ENCODE assay signal across 21 cellular contexts in genomic region chr6:96934087-96934486, GRCh38. TPM values are rescaled to one million over a fixed set of nuclear protein-coding genes. Genes with fewer than 3 reads are reported as not detected.
"Had no signal": no experiment of that assay in that cellular context is flagged by ENCODE, and none has a peak within 500 bp of the region (broad histone marks: within the 10 kb centered on the region; RNA-seq: fewer than 3 reads in every experiment).

No MANE protein-coding gene starts in this region.

- DNase-seq: cortex of kidney; dorsolateral prefrontal cortex; effector CD8-positive, alpha-beta T cell; foreskin melanocyte; heart left ventricle; hippocampal formation; kidney glomerular epithelial cell; natural killer cell; sigmoid colon; stimulated activated naive CD8-positive, alpha-beta T cell treated with anti-CD3 and anti-CD28 coated beads, Interleukin-15, Interleukin-2, amounts not matched to agents 100 U/mL and 50 U/mL, for 24 hours; tibial artery; upper lobe of left lung; uterus had no signal

- H3K27ac ChIP-seq: heart left ventricle, right atrium auricular region, sigmoid colon, skin epidermis, suprapubic skin, tibial artery, upper lobe of left lung, uterus had no signal

- ATAC-seq: heart left ventricle; natural killer cell; stimulated activated naive CD8-positive, alpha-beta T cell treated with anti-CD3 and anti-CD28 coated beads, Interleukin-15, Interleukin-2, amounts not matched to agents 100 U/mL and 50 U/mL, for 24 hours had no signal

RNA-seq across cellular contexts. Expression of gene KLHL32, which starts 9.6 kb away (rescaled TPM):
- total RNA-seq: glomerular endothelial cell, lung microvascular endothelial cell, myocyte, osteocyte, posterior vena cava had no signal
